1 cellular context compared by ENCODE assay signal in genomic region chr19:39412100-39412866, GRCh38.
TF ChIP-seq lines count a peak whose summit lies in the region.

A gene with protein sequence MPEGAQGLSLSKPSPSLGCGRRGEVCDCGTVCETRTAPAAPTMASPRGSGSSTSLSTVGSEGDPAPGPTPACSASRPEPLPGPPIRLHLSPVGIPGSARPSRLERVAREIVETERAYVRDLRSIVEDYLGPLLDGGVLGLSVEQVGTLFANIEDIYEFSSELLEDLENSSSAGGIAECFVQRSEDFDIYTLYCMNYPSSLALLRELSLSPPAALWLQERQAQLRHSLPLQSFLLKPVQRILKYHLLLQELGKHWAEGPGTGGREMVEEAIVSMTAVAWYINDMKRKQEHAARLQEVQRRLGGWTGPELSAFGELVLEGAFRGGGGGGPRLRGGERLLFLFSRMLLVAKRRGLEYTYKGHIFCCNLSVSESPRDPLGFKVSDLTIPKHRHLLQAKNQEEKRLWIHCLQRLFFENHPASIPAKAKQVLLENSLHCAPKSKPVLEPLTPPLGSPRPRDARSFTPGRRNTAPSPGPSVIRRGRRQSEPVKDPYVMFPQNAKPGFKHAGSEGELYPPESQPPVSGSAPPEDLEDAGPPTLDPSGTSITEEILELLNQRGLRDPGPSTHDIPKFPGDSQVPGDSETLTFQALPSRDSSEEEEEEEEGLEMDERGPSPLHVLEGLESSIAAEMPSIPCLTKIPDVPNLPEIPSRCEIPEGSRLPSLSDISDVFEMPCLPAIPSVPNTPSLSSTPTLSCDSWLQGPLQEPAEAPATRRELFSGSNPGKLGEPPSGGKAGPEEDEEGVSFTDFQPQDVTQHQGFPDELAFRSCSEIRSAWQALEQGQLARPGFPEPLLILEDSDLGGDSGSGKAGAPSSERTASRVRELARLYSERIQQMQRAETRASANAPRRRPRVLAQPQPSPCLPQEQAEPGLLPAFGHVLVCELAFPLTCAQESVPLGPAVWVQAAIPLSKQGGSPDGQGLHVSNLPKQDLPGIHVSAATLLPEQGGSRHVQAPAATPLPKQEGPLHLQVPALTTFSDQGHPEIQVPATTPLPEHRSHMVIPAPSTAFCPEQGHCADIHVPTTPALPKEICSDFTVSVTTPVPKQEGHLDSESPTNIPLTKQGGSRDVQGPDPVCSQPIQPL (N-terminal part only) (plus strand): TSS chr19:39412669. CDS start chr19:39414087, 1,418 bp downstream.

TF ChIP-seq in HepG2, 621 proteins besides CTCF, POLR2A, EP300 and RAD21 (continued from another document and continues in another):
- TF ChIP-seq, protein P1, sequence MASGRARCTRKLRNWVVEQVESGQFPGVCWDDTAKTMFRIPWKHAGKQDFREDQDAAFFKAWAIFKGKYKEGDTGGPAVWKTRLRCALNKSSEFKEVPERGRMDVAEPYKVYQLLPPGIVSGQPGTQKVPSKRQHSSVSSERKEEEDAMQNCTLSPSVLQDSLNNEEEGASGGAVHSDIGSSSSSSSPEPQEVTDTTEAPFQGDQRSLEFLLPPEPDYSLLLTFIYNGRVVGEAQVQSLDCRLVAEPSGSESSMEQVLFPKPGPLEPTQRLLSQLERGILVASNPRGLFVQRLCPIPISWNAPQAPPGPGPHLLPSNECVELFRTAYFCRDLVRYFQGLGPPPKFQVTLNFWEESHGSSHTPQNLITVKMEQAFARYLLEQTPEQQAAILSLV (CRISPR knock-in tag; IDR thresholded peaks at IDR 0.05; ENCODE audit: borderline replicate concordance), result no peak
- TF ChIP-seq ZNF446 (CRISPR knock-in tag; IDR thresholded peaks at IDR 0.05) (no peak), ZNF644 (CRISPR knock-in tag; IDR thresholded peaks at IDR 0.05; ENCODE audit: low read depth) (0 out of 2 replicates have a peak, but pooled peaks have one; percentile 20), HMG20A (CRISPR knock-in tag; IDR thresholded peaks at IDR 0.05; ENCODE audit: borderline replicate concordance) (no peak), SETDB1 (CRISPR knock-in tag; IDR thresholded peaks at IDR 0.05; ENCODE audit: borderline replicate concordance) (no peak), ZNF451 (CRISPR knock-in tag; IDR thresholded peaks at IDR 0.05) (no peak), DPF2 (CRISPR knock-in tag; IDR thresholded peaks at IDR 0.05; ENCODE audit: borderline replicate concordance, low read depth) (no peak), ZBTB46 (CRISPR knock-in tag; IDR thresholded peaks at IDR 0.05; ENCODE audit: borderline replicate concordance) (0 out of 2 replicates have a peak, but pooled peaks have one; percentile 44), POLR2AphosphoS5 (IDR thresholded peaks at IDR 0.05; ENCODE audit: low read depth, low read length) (0 out of 2 replicates have a peak, but pooled peaks have one; percentile 30), ZNF350 (CRISPR knock-in tag; IDR thresholded peaks at IDR 0.05; ENCODE audit: borderline replicate concordance, low read depth) (peak; percentile 72), ZNF792 (CRISPR knock-in tag; IDR thresholded peaks at IDR 0.05) (peak; percentile 72), NCOR1 (IDR thresholded peaks at IDR 0.05; ENCODE audit: borderline replicate concordance, low read length) (peak; percentile 78; the same call in 1 of the 2 replicates), RFX5 (IDR thresholded peaks at IDR 0.05; ENCODE audit: low read depth, low read length) (peak; percentile 21; the same call in 1 of the 2 replicates), SOX5 (CRISPR knock-in tag; IDR thresholded peaks at IDR 0.05; ENCODE audit: borderline replicate concordance) (peak; percentile 12; the same call in 1 of the 2 replicates), ZMYM3 (CRISPR knock-in tag; IDR thresholded peaks at IDR 0.05) (0 out of 2 replicates have a peak, but pooled peaks have one; percentile 17), PTBP1 (IDR thresholded peaks at IDR 0.05; ENCODE audit: low read depth, low read length, poor library complexity, severe bottlenecking) (peak; percentile 42), ZNF776 (CRISPR knock-in tag; IDR thresholded peaks at IDR 0.05) (no peak), MAFG (CRISPR knock-in tag; IDR thresholded peaks at IDR 0.05) (no peak), NR2F6 (IDR thresholded peaks at IDR 0.05) (peak; percentile 62; the same call in 1 of the 2 replicates), NR2F6 (CRISPR knock-in tag; IDR thresholded peaks at IDR 0.05) (0 out of 2 replicates have a peak, but pooled peaks have one; percentile 5), PAF1 (CRISPR knock-in tag; IDR thresholded peaks at IDR 0.05) (no peak), HIVEP1 (CRISPR knock-in tag; IDR thresholded peaks at IDR 0.05) (no peak; the same call in none of the 2 replicates), ZSCAN25 (CRISPR knock-in tag; IDR thresholded peaks at IDR 0.05) (peak; percentile 100), RNF2 (conservative IDR thresholded peaks at IDR 0.05; ENCODE audit: low read depth) (no peak), ATF7 (IDR thresholded peaks at IDR 0.05) (peak; percentile 65), ATF7 (CRISPR knock-in tag; IDR thresholded peaks at IDR 0.05) (0 out of 2 replicates have a peak, but pooled peaks have one; percentile 45), KDM3A (CRISPR knock-in tag; IDR thresholded peaks at IDR 0.05; ENCODE audit: low read depth) (peak; percentile 79), USF2 (IDR thresholded peaks at IDR 0.05; ENCODE audit: low read depth, low read length) (peak; percentile 56; the same call in 1 of the 2 replicates), USF2 (CRISPR knock-in tag; IDR thresholded peaks at IDR 0.05; ENCODE audit: borderline replicate concordance) (peak; percentile 92), NFRKB (IDR thresholded peaks at IDR 0.05) (no peak), ZNF75D (CRISPR knock-in tag; IDR thresholded peaks at IDR 0.05; ENCODE audit: borderline replicate concordance) (no peak), ZBTB3 (CRISPR knock-in tag; IDR thresholded peaks at IDR 0.05; ENCODE audit: borderline replicate concordance, low read depth) (0 out of 2 replicates have a peak, but pooled peaks have one; percentile 83), NFE2 (CRISPR knock-in tag; IDR thresholded peaks at IDR 0.05) (no peak), ZNF253 (CRISPR knock-in tag; IDR thresholded peaks at IDR 0.05; ENCODE audit: borderline replicate concordance) (no peak), NFE2L2 (IDR thresholded peaks at IDR 0.05; ENCODE audit: low read length) (no peak), ZNF646 (CRISPR knock-in tag; IDR thresholded peaks at IDR 0.05) (no peak), NFYC (CRISPR knock-in tag; IDR thresholded peaks at IDR 0.05) (peak; percentile 81), NFKB2 (CRISPR knock-in tag; IDR thresholded peaks at IDR 0.05; ENCODE audit: borderline replicate concordance) (no peak; the same call in 1 of the 2 replicates)
- TF ChIP-seq, protein P2, sequence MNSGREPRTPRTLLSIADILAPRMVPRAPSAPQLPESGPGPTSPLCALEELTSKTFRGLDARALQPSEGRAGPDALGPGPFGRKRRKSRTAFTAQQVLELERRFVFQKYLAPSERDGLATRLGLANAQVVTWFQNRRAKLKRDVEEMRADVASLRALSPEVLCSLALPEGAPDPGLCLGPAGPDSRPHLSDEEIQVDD (CRISPR knock-in tag; IDR thresholded peaks at IDR 0.05; ENCODE audit: borderline replicate concordance), result no peak
- TF ChIP-seq, protein P3, sequence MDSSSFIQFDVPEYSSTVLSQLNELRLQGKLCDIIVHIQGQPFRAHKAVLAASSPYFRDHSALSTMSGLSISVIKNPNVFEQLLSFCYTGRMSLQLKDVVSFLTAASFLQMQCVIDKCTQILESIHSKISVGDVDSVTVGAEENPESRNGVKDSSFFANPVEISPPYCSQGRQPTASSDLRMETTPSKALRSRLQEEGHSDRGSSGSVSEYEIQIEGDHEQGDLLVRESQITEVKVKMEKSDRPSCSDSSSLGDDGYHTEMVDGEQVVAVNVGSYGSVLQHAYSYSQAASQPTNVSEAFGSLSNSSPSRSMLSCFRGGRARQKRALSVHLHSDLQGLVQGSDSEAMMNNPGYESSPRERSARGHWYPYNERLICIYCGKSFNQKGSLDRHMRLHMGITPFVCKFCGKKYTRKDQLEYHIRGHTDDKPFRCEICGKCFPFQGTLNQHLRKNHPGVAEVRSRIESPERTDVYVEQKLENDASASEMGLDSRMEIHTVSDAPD (CRISPR knock-in tag; IDR thresholded peaks at IDR 0.05), result no peak
- TF ChIP-seq, protein P4, sequence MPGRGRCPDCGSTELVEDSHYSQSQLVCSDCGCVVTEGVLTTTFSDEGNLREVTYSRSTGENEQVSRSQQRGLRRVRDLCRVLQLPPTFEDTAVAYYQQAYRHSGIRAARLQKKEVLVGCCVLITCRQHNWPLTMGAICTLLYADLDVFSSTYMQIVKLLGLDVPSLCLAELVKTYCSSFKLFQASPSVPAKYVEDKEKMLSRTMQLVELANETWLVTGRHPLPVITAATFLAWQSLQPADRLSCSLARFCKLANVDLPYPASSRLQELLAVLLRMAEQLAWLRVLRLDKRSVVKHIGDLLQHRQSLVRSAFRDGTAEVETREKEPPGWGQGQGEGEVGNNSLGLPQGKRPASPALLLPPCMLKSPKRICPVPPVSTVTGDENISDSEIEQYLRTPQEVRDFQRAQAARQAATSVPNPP (CRISPR knock-in tag; IDR thresholded peaks at IDR 0.05), result no peak
- TF ChIP-seq, protein P5, sequence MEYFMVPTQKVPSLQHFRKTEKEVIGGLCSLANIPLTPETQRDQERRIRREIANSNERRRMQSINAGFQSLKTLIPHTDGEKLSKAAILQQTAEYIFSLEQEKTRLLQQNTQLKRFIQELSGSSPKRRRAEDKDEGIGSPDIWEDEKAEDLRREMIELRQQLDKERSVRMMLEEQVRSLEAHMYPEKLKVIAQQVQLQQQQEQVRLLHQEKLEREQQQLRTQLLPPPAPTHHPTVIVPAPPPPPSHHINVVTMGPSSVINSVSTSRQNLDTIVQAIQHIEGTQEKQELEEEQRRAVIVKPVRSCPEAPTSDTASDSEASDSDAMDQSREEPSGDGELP (IDR thresholded peaks at IDR 0.05; ENCODE audit: borderline replicate concordance, low read depth), result peak; percentile 73; the same call in 1 of the 2 replicates
